Comparison of ENCODE assay signal across 15 cellular contexts in the genomic region with DNA sequence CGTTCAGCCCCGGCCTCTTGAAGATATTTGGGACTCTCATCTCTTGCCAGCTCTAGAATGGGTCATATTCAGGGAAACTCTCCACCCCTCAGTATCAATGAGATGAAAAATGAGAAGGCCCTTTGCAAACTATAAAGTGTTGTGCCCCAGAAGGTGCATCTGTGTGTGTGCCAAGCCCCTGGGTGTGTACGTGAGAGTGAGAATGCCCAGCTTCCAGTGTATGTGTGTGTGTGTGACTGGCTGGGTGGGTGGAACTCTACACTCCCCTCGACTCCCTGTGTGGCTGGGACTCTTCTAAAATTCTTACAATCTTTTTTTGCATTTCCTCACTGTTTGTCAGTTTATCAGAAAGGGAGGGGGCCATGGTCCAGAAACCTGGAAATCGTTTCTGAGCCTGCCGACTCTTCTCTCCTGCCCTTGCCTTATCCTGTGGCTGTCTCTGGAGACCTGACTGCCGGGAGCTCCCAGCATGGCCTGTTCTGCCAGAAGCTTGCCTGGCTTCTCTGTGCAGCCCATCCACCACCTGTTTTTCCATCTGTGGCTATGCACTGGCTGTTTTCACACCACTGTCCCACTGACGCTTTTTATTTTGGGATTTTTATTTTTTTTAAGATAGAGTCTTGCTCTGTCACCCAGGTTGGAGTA. TPM values are rescaled to one million over a fixed set of nuclear protein-coding genes. Genes with fewer than 3 reads are reported as not detected.
A peak's percentile ranks its signal among the peaks of the same experiment; 100 is the strongest.
DNase-seq lines count a peak whose midpoint lies in the region; TF ChIP-seq lines count a peak whose summit lies in the region.
"Had no signal": no experiment of that assay in that cellular context is flagged by ENCODE, and none has a peak within 500 bp of the region (broad histone marks: within the 10 kb centered on the region; RNA-seq: fewer than 3 reads in every experiment).

No MANE protein-coding gene starts in this region.

- H3K27ac ChIP-seq in BLaER1 treated with 17β-estradiol and CSF1 and Interleukin-3, amounts not matched to agents 10 nM and 100 nM: peak overlapping the region in 6 of 11 experiments; percentile 12 to 82 (median 50); a peak in 11 of 22 replicates

- TF ChIP-seq POLR2A in NB4 (IDR thresholded peaks at IDR 0.05; ENCODE audit: extremely low read depth, insufficient read length): no peak

- in situ Hi-C loops in HAP-1 (cut with MboI; ENCODE audit: low sequenced_read_pairs): no loop called here

- no peak overlapping the region; a peak in 1 of 20 replicates for H3K4me3 ChIP-seq in BLaER1 treated with 17β-estradiol and CSF1 and Interleukin-3, amounts not matched to agents 10 nM and 100 nM
- H3K4me3 ChIP-seq in NB4 (ENCODE audit: low read depth, low read length) (peak overlapping the region; percentile 70), HAP-1 (no peak overlapping the region), MG63 (no peak overlapping the region)

- no peaks in the 10 kb centered on the region for H3K9me3 ChIP-seq in BLaER1 treated with 17β-estradiol and CSF1 and Interleukin-3, amounts not matched to agents 10 nM and 100 nM (replicated peaks in 1 of 11)
- H3K9me3 ChIP-seq in HAP-1 (no peaks in the 10 kb centered on the region), MG63 (no peaks in the 10 kb centered on the region)

- no peaks in the 10 kb centered on the region for H4K20me1 ChIP-seq in BLaER1 treated with 17β-estradiol and CSF1 and Interleukin-3, amounts not matched to agents 10 nM and 100 nM

- H3K4me1 ChIP-seq in BLaER1 treated with 17β-estradiol and CSF1 and Interleukin-3, amounts not matched to agents 10 nM and 100 nM: peaks cover 58 to 85% (median 72%) of the 10 kb centered on the region in 10 experiments
- no peaks in the 10 kb centered on the region for H3K4me1 ChIP-seq in HAP-1

- peak overlapping the region; percentile 59 to 97 (median 85) for H3K4me2 ChIP-seq in BLaER1 treated with 17β-estradiol and CSF1 and Interleukin-3, amounts not matched to agents 10 nM and 100 nM

- DNase-seq in NB4 (ENCODE audit: low read depth): no peak
- peak; percentile 40 for DNase-seq in ecto neural progenitor cell (ENCODE audit: low spot score)
- DNase-seq in posterior vena cava (ENCODE audit: low spot score): peak; percentile 58
- DNase-seq in HAP-1 (ENCODE audit: low spot score in 2 of 2): no peak
- no peak for DNase-seq in activated CD4-positive, CD25-positive, alpha-beta regulatory T cell treated with anti-CD3 and anti-CD28 coated beads, Interleukin-2, amount 50 U/mL, for 72 hours
- DNase-seq in MG63: no peak
- DNase-seq: activated CD4-positive, alpha-beta T cell treated with anti-CD3 and anti-CD28 coated beads for 4 hours; activated CD8-positive, alpha-beta memory T cell treated with anti-CD3 and anti-CD28 coated beads, Interleukin-2, amount 50 U/mL, for 48 hours; DMS79; effector CD8-positive, alpha-beta T cell; hypothalamus; NCI-H2029; NCI-H82; stimulated activated CD4-positive, alpha-beta T cell treated with anti-CD3 and anti-CD28 coated beads, Interleukin-15, amount 100 ng/mL, for 24 hours had no signal

- H3K36me3 ChIP-seq in BLaER1 treated with 17β-estradiol and CSF1 and Interleukin-3, amounts not matched to agents 10 nM and 100 nM: no peaks in the 10 kb centered on the region
- H3K36me3 ChIP-seq in HAP-1 (replicated peaks) (no peaks in the 10 kb centered on the region), MG63 (no peaks in the 10 kb centered on the region)

- intact Hi-C loops in posterior vena cava (cut with DNase I): no loop called here

- no peak for TF ChIP-seq CTCF in NB4 (IDR thresholded peaks at IDR 0.05; ENCODE audit: low read depth, low read length)

- H3K27me3 ChIP-seq in BLaER1 treated with 17β-estradiol and CSF1 and Interleukin-3, amounts not matched to agents 10 nM and 100 nM: no peaks in the 10 kb centered on the region
- H3K27me3 ChIP-seq in HAP-1 (ENCODE audit: low read depth) (no peaks in the 10 kb centered on the region), MG63 (no peaks in the 10 kb centered on the region)

- peak overlapping the region in 8 of 11 experiments; percentile 12 to 54 (median 28); a peak in 9 of 22 replicates for H3K9ac ChIP-seq in BLaER1 treated with 17β-estradiol and CSF1 and Interleukin-3, amounts not matched to agents 10 nM and 100 nM

RNA-seq across cellular contexts. Expression of a gene that starts 1.2 kb away (rescaled TPM):
- 1 to 10 TPM; 2.5 to 4.9 TPM for total RNA-seq in posterior vena cava
- total RNA-seq in MG63 (2014; rRNA removed; shearing (Covaris generic); ENCODE audit: low replicate concordance): 6.7 and 23.4 TPM in 2 replicates

RNA-seq across cellular contexts. Expression of a gene that starts 34.7 kb away (rescaled TPM):
- total RNA-seq in posterior vena cava: 10 to 100 TPM; 88.6 to 99.1 TPM
- 4.7 and 10.9 TPM in 2 replicates for total RNA-seq in MG63 (2014; rRNA removed; shearing (Covaris generic); ENCODE audit: low replicate concordance)

RNA-seq across cellular contexts. Expression of a gene that starts 55.3 kb away (rescaled TPM):
- 1 to 10 TPM in 1 of 2 donors, under 1 TPM in 1; 0.74 to 3.1 TPM for total RNA-seq in posterior vena cava
- 0.15 and 1.3 TPM in 2 replicates for total RNA-seq in MG63 (2014; rRNA removed; shearing (Covaris generic); ENCODE audit: low replicate concordance)

Comparison
In these comparisons a context has a peak if more than half of its experiments do, and no peak if none do; other contexts are left out.
1. DNase-seq: peak in ecto neural progenitor cell (single experiment) and posterior vena cava (single experiment); none in NB4 (single experiment), HAP-1 (0 of 2), activated CD4-positive, CD25-positive, alpha-beta regulatory T cell treated with anti-CD3 and anti-CD28 coated beads, Interleukin-2, amount 50 U/mL, for 72 hours (single experiment) and MG63 (single experiment).